In genomic region chr2:142220239-142220638, GRCh38 we compare ENCODE assay signal across 17 cellular contexts.
DNase-seq lines count a peak whose midpoint lies in the region; ATAC-seq and TF ChIP-seq lines count a peak whose summit lies in the region.
"Had no signal": no experiment of that assay in that cellular context is flagged by ENCODE, and none has a peak within 500 bp of the region (broad histone marks: within the 10 kb centered on the region; RNA-seq: fewer than 3 reads in every experiment).

No MANE protein-coding gene starts in this region.

- no peak overlapping the region for H3K4me3 ChIP-seq in GM23338
- H3K4me3 ChIP-seq: BLaER1 treated with 17β-estradiol and CSF1 and Interleukin-3, amounts not matched to agents 10 nM and 100 nM; HAP-1 had no signal

- TF ChIP-seq CTCF in GM23338 (conservative IDR thresholded peaks at IDR 0.05; ENCODE audit: low read depth in 2 of 2) = no peak
- no peak for TF ChIP-seq CTCF in progenitor cell of endocrine pancreas (IDR thresholded peaks at IDR 0.05; ENCODE audit: unreplicated experiment)

- H3F3A ChIP-seq in GM23338 (replicated peaks; ENCODE audit: low read depth) = no peaks in the 10 kb centered on the region

- no peak overlapping the region for H3K4me2 ChIP-seq in GM23338

- no peak overlapping the region for H3K4me3 Mint-ChIP-seq in GM23338
- H3K4me3 Mint-ChIP-seq in progenitor cell of endocrine pancreas (ENCODE audit: low read depth) = no peak overlapping the region
- H3K4me3 Mint-ChIP-seq: CD4-positive, alpha-beta T cell had no signal

- H3K27ac Mint-ChIP-seq in GM23338 = peak overlapping the region; percentile 43; the same call in 1 of the 2 replicates
- no peak overlapping the region for H3K27ac Mint-ChIP-seq in progenitor cell of endocrine pancreas
- H3K27ac Mint-ChIP-seq: CD4-positive, alpha-beta T cell had no signal

- H2AFZ ChIP-seq in GM23338 = peak overlapping the region; percentile 16; the same call in 1 of the 2 replicates

- no peaks in the 10 kb centered on the region for H3K79me2 ChIP-seq in GM23338 (replicated peaks; ENCODE audit: insufficient read depth)

- H3K9me2 ChIP-seq in GM23338 (ENCODE audit: insufficient read depth) = no peaks in the 10 kb centered on the region

- no peaks in the 10 kb centered on the region for H4K20me1 ChIP-seq in GM23338 (replicated peaks; ENCODE audit: insufficient read depth)
- H4K20me1 ChIP-seq: BLaER1 treated with 17β-estradiol and CSF1 and Interleukin-3, amounts not matched to agents 10 nM and 100 nM had no signal

- H3K36me3 Mint-ChIP-seq in GM23338 (ENCODE audit: low read depth) (no peaks in the 10 kb centered on the region), progenitor cell of endocrine pancreas (ENCODE audit: insufficient read depth) (no peaks in the 10 kb centered on the region)

- no peak overlapping the region for H3K27ac ChIP-seq in GM23338 (ENCODE audit: low read depth)
- H3K27ac ChIP-seq: 22Rv1 had no signal

- H3K9me3 Mint-ChIP-seq in GM23338 (no peaks in the 10 kb centered on the region), progenitor cell of endocrine pancreas (ENCODE audit: low read depth) (no peaks in the 10 kb centered on the region)

- H3K27me3 ChIP-seq in GM23338 (ENCODE audit: insufficient read depth) = no peaks in the 10 kb centered on the region
- H3K27me3 ChIP-seq: BLaER1 treated with 17β-estradiol and CSF1 and Interleukin-3, amounts not matched to agents 10 nM and 100 nM had no signal

- ATAC-seq in GM23338 (no peak), HG02884 (IDR thresholded peaks at IDR 0.05; ENCODE audit: unreplicated experiment) (no peak), HG02840 (IDR thresholded peaks at IDR 0.05; ENCODE audit: low FRiP score, unreplicated experiment) (no peak)
- ATAC-seq: HepG2 had no signal

- no peaks in the 10 kb centered on the region for H3K4me1 ChIP-seq in GM23338 (ENCODE audit: insufficient read depth)
- H3K4me1 ChIP-seq: HAP-1 had no signal

- no peaks in the 10 kb centered on the region for H3K36me3 ChIP-seq in GM23338 (ENCODE audit: insufficient read depth)
- H3K36me3 ChIP-seq: BLaER1 treated with 17β-estradiol and CSF1 and Interleukin-3, amounts not matched to agents 10 nM and 100 nM; HAP-1 had no signal

- H3K27me3 Mint-ChIP-seq in GM23338 (ENCODE audit: insufficient read depth, low read depth, poor library complexity) (no peaks in the 10 kb centered on the region), progenitor cell of endocrine pancreas (no peaks in the 10 kb centered on the region)
- H3K27me3 Mint-ChIP-seq: CD4-positive, alpha-beta T cell had no signal

- DNase-seq in NCI-H2171 treated with DMSO at 0.1 percent for 48 hours (lab: John Stamatoyannopoulos, UW) (peak; percentile 32), NCI-H2171 (lab: John Stamatoyannopoulos, UW) (no peak), GM23338 (ENCODE audit: low spot score) (no peak), cerebellar cortex (ENCODE audit: low spot score) (peak; percentile 74), progenitor cell of endocrine pancreas (ENCODE audit: low spot score, unreplicated experiment) (no peak)
- DNase-seq: AML-193; CD4-positive, alpha-beta T cell; DMS153; DMS79 treated with DMSO at 0.1 percent for 48 hours; EL; GDM1 had no signal

- peaks cover 6% of the 10 kb centered on the region; the same call in 1 of the 3 replicates for H3K4me1 Mint-ChIP-seq in GM23338
- H3K4me1 Mint-ChIP-seq in progenitor cell of endocrine pancreas (ENCODE audit: low read depth) = no peaks in the 10 kb centered on the region

TF ChIP-seq in GM23338, 12 proteins besides CTCF, POLR2A, EP300 and RAD21:
- TF ChIP-seq ZNF114 (CRISPR knock-in tag; IDR thresholded peaks at IDR 0.05) (no peak), ZNF331 (CRISPR knock-in tag; IDR thresholded peaks at IDR 0.05; ENCODE audit: low read depth) (no peak), POLR2AphosphoS5 (IDR thresholded peaks at IDR 0.05; ENCODE audit: low read depth) (no peak), STAT1 (IDR thresholded peaks at IDR 0.05; ENCODE audit: unreplicated experiment) (no peak), NANOG (IDR thresholded peaks at IDR 0.05; ENCODE audit: borderline replicate concordance) (no peak), EZH2 (IDR thresholded peaks at IDR 0.05; ENCODE audit: low read depth, unreplicated experiment) (no peak), CREB1 (CRISPR knock-in tag; IDR thresholded peaks at IDR 0.05; ENCODE audit: low read depth) (no peak), ZNF462 (CRISPR knock-in tag; IDR thresholded peaks at IDR 0.05) (no peak), EZH2phosphoT487 (IDR thresholded peaks at IDR 0.05; ENCODE audit: unreplicated experiment) (no peak), ETS1 (IDR thresholded peaks at IDR 0.05) (no peak)

Comparison
In these comparisons a context has a peak if more than half of its experiments do, and no peak if none do; other contexts are left out.
1. DNase-seq: peak in NCI-H2171 treated with DMSO at 0.1 percent for 48 hours (single experiment) and cerebellar cortex (single experiment); none in NCI-H2171 (single experiment), GM23338 (single experiment) and progenitor cell of endocrine pancreas (single experiment).